ENCODE assay signal across 7 cellular contexts in genomic region chr20:16493486-16493885, GRCh38.
"Had no signal": no experiment of that assay in that cellular context is flagged by ENCODE, and none has a peak within 500 bp of the region (broad histone marks: within the 10 kb centered on the region; RNA-seq: fewer than 3 reads in every experiment).

No MANE protein-coding gene starts in this region.

- H3K36me3 ChIP-seq: HAP-1 had no signal

- H2AFZ ChIP-seq: GM23338 had no signal

- FAIRE-seq: HTR-8/SVneo had no signal

- H3K4me3 Mint-ChIP-seq: GM23338 had no signal

- H3K9me3 ChIP-seq: HAP-1 had no signal

- H3K9me3 Mint-ChIP-seq: GM23338 had no signal

- H3K4me1 ChIP-seq: HAP-1 had no signal

- H3K27ac Mint-ChIP-seq: GM23338 had no signal

- H3K4me3 ChIP-seq: GM23338, HAP-1 had no signal

- ATAC-seq: GM23338, HCT116 had no signal

- H3K27ac ChIP-seq: KMS-11 had no signal

- DNase-seq: H7, KBM-7 had no signal

- H3K4me2 ChIP-seq: GM23338, KMS-11 had no signal

- H3K9ac ChIP-seq: KMS-11 had no signal
